Comparison of ENCODE assay signal across 8 cellular contexts in genomic region chr11:109853156-109853776, GRCh38.
A peak's percentile ranks its signal among the peaks of the same experiment; 100 is the strongest.
DNase-seq lines count a peak whose midpoint lies in the region; ATAC-seq and TF ChIP-seq lines count a peak whose summit lies in the region.

No MANE protein-coding gene starts in this region.

- no peak overlapping the region for H3K4me3 Mint-ChIP-seq in nephron progenitor cell
- H3K4me3 Mint-ChIP-seq in activated T-cell treated with anti-CD3 and anti-CD28 coated beads, Interleukin-2, amount 50 U/mL, for 4 hours: no peak overlapping the region

- H3K9me3 Mint-ChIP-seq in nephron progenitor cell: peaks cover 4% of the 10 kb centered on the region
- no peaks in the 10 kb centered on the region for H3K9me3 Mint-ChIP-seq in activated T-cell treated with anti-CD3 and anti-CD28 coated beads, Interleukin-2, amount 50 U/mL, for 4 hours

- WGBS in right cardiac atrium: 62% methylated on average over 5 of the region's 5 CpGs
- 54 to 57% methylated on average over 5 of the region's 5 CpGs for WGBS in body of pancreas, 2 donors

- H3K4me1 Mint-ChIP-seq in nephron progenitor cell: peaks cover 5% of the 10 kb centered on the region
- H3K4me1 Mint-ChIP-seq in activated T-cell treated with anti-CD3 and anti-CD28 coated beads, Interleukin-2, amount 50 U/mL, for 4 hours (ENCODE audit: low read depth): no peaks in the 10 kb centered on the region

- H3K4me1 ChIP-seq in left ventricle myocardium inferior (no peaks in the 10 kb centered on the region), right cardiac atrium (ENCODE audit: control insufficient read depth, insufficient read depth, low read length) (no peaks in the 10 kb centered on the region), body of pancreas (no peaks in the 10 kb centered on the region)

- H3K36me3 ChIP-seq in left ventricle myocardium inferior: no peaks in the 10 kb centered on the region
- no peaks in the 10 kb centered on the region for H3K36me3 ChIP-seq in body of pancreas (replicated peaks in 1 of 2; ENCODE audit: insufficient read depth in 1 of 2, low read depth in 2 of 2)

- DNase-seq in left ventricle myocardium inferior (no peak), right cardiac atrium (no peak), NCI-H1417 treated with DMSO at 0.1 percent for 48 hours (lab: John Stamatoyannopoulos, UW) (peak; percentile 34), body of pancreas (no peak), nephron progenitor cell (peak; percentile 3), NCI-H128 (lab: John Stamatoyannopoulos, UW; ENCODE audit: unreplicated experiment) (no peak)
- DNase-seq in activated T-cell treated with anti-CD3 and anti-CD28 coated beads, Interleukin-2, amount 50 U/mL, for 4 hours: no peak

- H3K27ac ChIP-seq in left ventricle myocardium inferior (replicated peaks): no peak overlapping the region
- H3K27ac ChIP-seq in right cardiac atrium (ENCODE audit: low read length): no peak overlapping the region
- H3K27ac ChIP-seq in body of pancreas: no peak overlapping the region

- H3K27ac Mint-ChIP-seq in nephron progenitor cell: no peak overlapping the region

- peak; percentile 44 for TF ChIP-seq CTCF in left ventricle myocardium inferior (IDR thresholded peaks at IDR 0.05; ENCODE audit: borderline replicate concordance)
- TF ChIP-seq CTCF in body of pancreas (IDR thresholded peaks at IDR 0.05): peak in 5 of 7 experiments; percentile 8 to 43 (median 21)
- peak; percentile 64 for TF ChIP-seq CTCF in nephron progenitor cell (IDR thresholded peaks at IDR 0.05)

- TF ChIP-seq POLR2A in body of pancreas (IDR thresholded peaks at IDR 0.05): no peak

- H3K27me3 ChIP-seq in left ventricle myocardium inferior (ENCODE audit: low read depth) (no peaks in the 10 kb centered on the region), right cardiac atrium (ENCODE audit: control insufficient read depth, insufficient read depth) (no peaks in the 10 kb centered on the region), body of pancreas (no peaks in the 10 kb centered on the region)

- H3K36me3 Mint-ChIP-seq in nephron progenitor cell (ENCODE audit: low read depth): no peaks in the 10 kb centered on the region
- no peaks in the 10 kb centered on the region for H3K36me3 Mint-ChIP-seq in activated T-cell treated with anti-CD3 and anti-CD28 coated beads, Interleukin-2, amount 50 U/mL, for 4 hours (ENCODE audit: insufficient read depth)

- ATAC-seq in right cardiac atrium (no peak), HG02678 (IDR thresholded peaks at IDR 0.05; ENCODE audit: unreplicated experiment) (peak; percentile 89), body of pancreas (no peak)
- no peak for ATAC-seq in activated T-cell treated with anti-CD3 and anti-CD28 coated beads, Interleukin-2, amount 50 U/mL, for 4 hours

- intact Hi-C loops in left ventricle myocardium inferior (cut with micrococcal nuclease) (no loop called here), right cardiac atrium (cut with DNase I) (no loop called here), body of pancreas (cut with DNase I) (no loop called here)

- H3K9me3 ChIP-seq in left ventricle myocardium inferior (replicated peaks): no peaks in the 10 kb centered on the region
- H3K9me3 ChIP-seq in right cardiac atrium (ENCODE audit: control insufficient read depth, low read length): no peaks in the 10 kb centered on the region
- H3K9me3 ChIP-seq in body of pancreas: no peaks in the 10 kb centered on the region

- H3K27me3 Mint-ChIP-seq in nephron progenitor cell (ENCODE audit: low read depth, poor library complexity): no peaks in the 10 kb centered on the region
- H3K27me3 Mint-ChIP-seq in activated T-cell treated with anti-CD3 and anti-CD28 coated beads, Interleukin-2, amount 50 U/mL, for 4 hours (ENCODE audit: low read depth): no peaks in the 10 kb centered on the region

- H3K4me3 ChIP-seq in left ventricle myocardium inferior (no peak overlapping the region), right cardiac atrium (ENCODE audit: low read length) (no peak overlapping the region), body of pancreas (no peak overlapping the region)

Comparison
In these comparisons a context has a peak if more than half of its experiments do, and no peak if none do; other contexts are left out.
1. DNase-seq: peak in NCI-H1417 treated with DMSO at 0.1 percent for 48 hours (single experiment) and nephron progenitor cell (single experiment); none in left ventricle myocardium inferior (single experiment), right cardiac atrium (0 of 3), body of pancreas (0 of 4), activated T-cell treated with anti-CD3 and anti-CD28 coated beads, Interleukin-2, amount 50 U/mL, for 4 hours (single experiment) and NCI-H128 (single experiment).
2. Peak in every context shown above with its lines, with median percentiles within 50 percentile points of each other: CTCF ChIP-seq.